ENCODE assay signal across 5 cellular contexts in genomic region chr1:217095050-217095622, GRCh38.
"Had no signal": no experiment of that assay in that cellular context is flagged by ENCODE, and none has a peak within 500 bp of the region (broad histone marks: within the 10 kb centered on the region; RNA-seq: fewer than 3 reads in every experiment).

No MANE protein-coding gene starts in this region.

- H3K9me3 Mint-ChIP-seq: H9 had no signal

- H3K4me3 ChIP-seq: GM23248 had no signal

- H3K27ac ChIP-seq: GM23248 had no signal

- H3K4me3 Mint-ChIP-seq: H9 had no signal

- DNase-seq: GM23248, GOT3, H9, HCEC 1CT, IMR-90 had no signal

- H2AFZ ChIP-seq: GM23248 had no signal
